In genomic region chr10:4941540-4942330, GRCh38 we compare ENCODE assay signal across 1 cellular context.
A peak's percentile ranks its signal among the peaks of the same experiment; 100 is the strongest.
TF ChIP-seq lines count a peak whose summit lies in the region.

No MANE protein-coding gene starts in this region.

TF ChIP-seq in HepG2, 621 proteins besides CTCF, POLR2A, EP300 and RAD21 (continued from another document):
- TF ChIP-seq HNF1A (IDR thresholded peaks at IDR 0.05; ENCODE audit: low read depth) (no peak), HNF1A (CRISPR knock-in tag; IDR thresholded peaks at IDR 0.05; ENCODE audit: borderline replicate concordance) (no peak), MAFF (IDR thresholded peaks at IDR 0.05; ENCODE audit: low read depth, low read length) (peak; percentile 81), TEAD3 (CRISPR knock-in tag; optimal IDR thresholded peaks at IDR 0.05; ENCODE audit: borderline replicate concordance) (peak; percentile 12), FOXA3 (CRISPR knock-in tag; IDR thresholded peaks at IDR 0.05) (0 out of 2 replicates have a peak, but pooled peaks have one; percentile 17), PPARG (CRISPR knock-in tag; conservative IDR thresholded peaks at IDR 0.05) (no peak), ZNF746 (CRISPR knock-in tag; IDR thresholded peaks at IDR 0.05) (no peak), FOXC1 (CRISPR knock-in tag; IDR thresholded peaks at IDR 0.05; ENCODE audit: borderline replicate concordance) (no peak), AKAP8 (CRISPR knock-in tag; IDR thresholded peaks at IDR 0.05) (no peak), STAT5B (CRISPR knock-in tag; IDR thresholded peaks at IDR 0.05) (no peak), MED1 (CRISPR knock-in tag; IDR thresholded peaks at IDR 0.05) (peak; percentile 72), YEATS2 (CRISPR knock-in tag; IDR thresholded peaks at IDR 0.05; ENCODE audit: borderline replicate concordance) (peak; percentile 42; the same call in 1 of the 2 replicates), MAX (IDR thresholded peaks at IDR 0.05) (peak; percentile 18; the same call in 1 of the 2 replicates), FOSL2 (CRISPR knock-in tag; IDR thresholded peaks at IDR 0.05) (peak; percentile 65), GATA4 (IDR thresholded peaks at IDR 0.05; ENCODE audit: borderline replicate concordance, low read depth) (0 out of 2 replicates have a peak, but pooled peaks have one; percentile 25), NFE2 (CRISPR knock-in tag; IDR thresholded peaks at IDR 0.05) (peak; percentile 95), NFE2L2 (IDR thresholded peaks at IDR 0.05; ENCODE audit: low read length) (peak; percentile 97), SP2 (CRISPR knock-in tag; IDR thresholded peaks at IDR 0.05) (no peak), ZNF564 (CRISPR knock-in tag; IDR thresholded peaks at IDR 0.05) (0 out of 2 replicates have a peak, but pooled peaks have one; percentile 30), TAF1 (CRISPR knock-in tag; IDR thresholded peaks at IDR 0.05) (no peak), LCORL (IDR thresholded peaks at IDR 0.05) (no peak), LCORL (CRISPR knock-in tag; IDR thresholded peaks at IDR 0.05) (0 out of 2 replicates have a peak, but pooled peaks have one; percentile 20), GATAD2A (CRISPR knock-in tag; IDR thresholded peaks at IDR 0.05) (0 out of 2 replicates have a peak, but pooled peaks have one; percentile 23), ASH2L (IDR thresholded peaks at IDR 0.05; ENCODE audit: insufficient read length, low read depth, low read length) (peak; percentile 19), PHF5A (CRISPR knock-in tag; IDR thresholded peaks at IDR 0.05; ENCODE audit: low read depth, unreplicated experiment) (no peak), CBX5 (CRISPR knock-in tag; IDR thresholded peaks at IDR 0.05; ENCODE audit: borderline replicate concordance) (0 out of 2 replicates have a peak, but pooled peaks have one; percentile 56), DPF2 (CRISPR knock-in tag; IDR thresholded peaks at IDR 0.05; ENCODE audit: borderline replicate concordance, low read depth) (no peak), KMT2A (CRISPR knock-in tag; IDR thresholded peaks at IDR 0.05) (no peak), ZNF367 (CRISPR knock-in tag; IDR thresholded peaks at IDR 0.05; ENCODE audit: borderline replicate concordance) (no peak), SAFB2 (CRISPR knock-in tag; IDR thresholded peaks at IDR 0.05; ENCODE audit: borderline replicate concordance, low read depth) (no peak), TOE1 (CRISPR knock-in tag; IDR thresholded peaks at IDR 0.05) (no peak)
